8 cellular contexts compared by ENCODE assay signal in the genomic region with DNA sequence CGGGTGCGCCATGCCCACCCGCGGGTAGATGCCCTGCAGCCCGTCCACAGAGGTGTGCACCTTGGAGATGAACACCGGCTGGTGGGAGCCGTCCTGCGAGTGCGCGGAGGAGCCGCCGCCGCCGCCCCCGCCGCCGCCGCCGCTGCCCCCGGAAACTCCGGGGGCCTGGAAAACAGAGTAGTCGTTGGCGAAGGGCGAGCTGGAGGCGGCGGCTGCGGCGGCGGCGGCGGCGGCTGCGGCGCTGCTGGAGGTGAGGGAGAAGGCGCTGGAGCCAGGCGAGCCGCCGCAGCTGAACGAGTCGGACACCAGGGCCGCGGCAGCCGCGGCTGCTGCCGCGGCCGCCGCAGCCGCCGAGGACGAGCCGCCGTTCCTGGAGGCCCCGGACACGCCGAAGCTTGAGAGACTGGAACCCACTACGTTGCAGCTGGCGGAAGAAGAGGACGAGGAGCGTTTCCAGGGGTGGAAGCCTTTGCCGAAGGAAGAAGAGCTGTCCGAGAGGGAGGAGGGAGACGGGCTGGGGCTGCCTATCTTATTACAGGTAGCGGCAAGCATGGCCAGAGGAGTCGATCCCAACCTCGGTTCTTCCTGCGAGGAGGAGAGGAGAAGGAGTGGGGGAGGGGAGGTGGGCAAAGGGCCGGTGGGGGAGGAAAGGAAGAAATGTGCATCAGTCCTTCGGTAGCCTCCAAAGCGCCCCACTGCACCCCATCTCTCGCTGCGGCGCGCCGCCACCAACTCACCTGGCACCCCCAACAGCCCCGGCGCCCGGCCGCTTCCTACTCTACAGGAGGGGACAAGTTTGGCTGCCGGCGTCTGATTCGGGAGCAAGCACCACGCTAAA. TPM values are rescaled to one million over a fixed set of nuclear protein-coding genes. Genes with fewer than 3 reads are reported as not detected.
DNase-seq lines count a peak whose midpoint lies in the region; ATAC-seq and TF ChIP-seq lines count a peak whose summit lies in the region.

No MANE protein-coding gene starts in this region.

- no peaks in the 10 kb centered on the region for H3K9me3 Mint-ChIP-seq in WTC11

- no TSS peak for BruUV-seq in A673 (replicated peaks; lab: Mats Ljungman, UMichigan)

- 2% methylated on average over 45 of the region's 83 CpGs for WGBS in suprapubic skin

- H3K27me3 Mint-ChIP-seq in WTC11 (ENCODE audit: low read depth): peaks cover 39% of the 10 kb centered on the region

- TF ChIP-seq POLR2A in suprapubic skin (IDR thresholded peaks at IDR 0.05): no peak

- no peaks in the 10 kb centered on the region for H3K36me3 ChIP-seq in A673 (ENCODE audit: insufficient read depth, low read length, poor library complexity, severe bottlenecking)
- H3K36me3 ChIP-seq in suprapubic skin: no peaks in the 10 kb centered on the region

- CTCF ChIA-PET in A673 (lab: Charles Lee): interaction anchor here (0.6 to 0.9 kb wide), 3 partner anchors 24 to 1680 kb away, joined by 3 to 4 read pairs (median 3); no protein-coding TSS in a partner anchor
- CTCF ChIA-PET in WTC11 (lab: Charles Lee): interaction anchor here (1.3 to 3.0 kb wide), 7 partner anchors 8 to 469 kb away, joined by 3 to 21 read pairs (median 5); no protein-coding TSS in a partner anchor

- POLR2A ChIA-PET in A673 (lab: Charles Lee; ENCODE audit: low non-redundant PET) (no interaction called here), WTC11 (lab: Charles Lee) (interaction anchor here (0.6 to 3.1 kb wide), 6 partner anchors 9 to 986 kb away, joined by 3 to 16 read pairs (median 5); no protein-coding TSS in a partner anchor)

- H3K27ac ChIP-seq in A673 (ENCODE audit: low read depth, low read length, poor library complexity, severe bottlenecking): no peak overlapping the region
- no peak overlapping the region for H3K27ac ChIP-seq in suprapubic skin

- peak overlapping the region; percentile 21 for H3K4me3 ChIP-seq in A673 (ENCODE audit: low read depth, low read length, poor library complexity, severe bottlenecking)
- peak overlapping the region; percentile 89 for H3K4me3 ChIP-seq in iPS-11a (ENCODE audit: low read depth, low read length)
- peak overlapping the region; percentile 51 for H3K4me3 ChIP-seq in suprapubic skin

- H3K27ac Mint-ChIP-seq in WTC11: 0 out of 2 replicates have a peak overlapping the region, but pooled peaks have one; percentile 91

- no peak for TF ChIP-seq CTCF in A673 (conservative IDR thresholded peaks at IDR 0.05; ENCODE audit: low read depth, low read length)
- no peak for TF ChIP-seq CTCF in GM20000 (IDR thresholded peaks at IDR 0.05; ENCODE audit: extremely low read depth, missing control alignments)
- TF ChIP-seq CTCF in WTC11 (IDR thresholded peaks at IDR 0.05): no peak
- no peak for TF ChIP-seq CTCF in suprapubic skin (IDR thresholded peaks at IDR 0.05)

- DNase-seq in A673 (ENCODE audit: low spot score) (no peak), GM20000 (ENCODE audit: low spot score) (peak; percentile 55), WTC11 (ENCODE audit: low spot score) (peak; percentile 50), suprapubic skin (ENCODE audit: low spot score in 2 of 2) (no peak), medulla oblongata (ENCODE audit: extremely low spot score) (no peak), GDM1 (lab: John Stamatoyannopoulos, UW) (no peak)

- H3K4me3 Mint-ChIP-seq in WTC11: peak overlapping the region; percentile 90

- ATAC-seq in WTC11: peak; percentile 4; the same call in 1 of the 2 replicates
- ATAC-seq in GM18520 (IDR thresholded peaks at IDR 0.05; ENCODE audit: unreplicated experiment): no peak

- peaks cover 56% of the 10 kb centered on the region for H3K4me1 Mint-ChIP-seq in WTC11

- peaks cover 100% of the 10 kb centered on the region for H3K27me3 ChIP-seq in A673 (replicated peaks; ENCODE audit: insufficient read depth, low read depth, low read length, poor library complexity)
- H3K27me3 ChIP-seq in suprapubic skin: peaks cover 99% of the 10 kb centered on the region

- intact Hi-C loops in A673 (cut with micrococcal nuclease; ENCODE audit: unreplicated experiment): loop anchor here (10.0 kb wide), 2 partner anchors 1219 to 1299 kb away; no protein-coding TSS in a partner anchor

- H3K9me3 ChIP-seq in A673 (ENCODE audit: low read depth, low read length, poor library complexity, severe bottlenecking): no peaks in the 10 kb centered on the region
- H3K9me3 ChIP-seq in suprapubic skin: no peaks in the 10 kb centered on the region

- no peak for TF ChIP-seq EP300 in suprapubic skin (IDR thresholded peaks at IDR 0.05)

- peaks cover 5% of the 10 kb centered on the region for H3K4me1 ChIP-seq in A673 (ENCODE audit: insufficient read depth, low read length, poor library complexity, severe bottlenecking)
- peaks cover 44% of the 10 kb centered on the region for H3K4me1 ChIP-seq in suprapubic skin

- H3K36me3 Mint-ChIP-seq in WTC11: peaks cover 11% of the 10 kb centered on the region

TF ChIP-seq in WTC11, 78 proteins besides CTCF, POLR2A, EP300 and RAD21:
- TF ChIP-seq, protein P1, sequence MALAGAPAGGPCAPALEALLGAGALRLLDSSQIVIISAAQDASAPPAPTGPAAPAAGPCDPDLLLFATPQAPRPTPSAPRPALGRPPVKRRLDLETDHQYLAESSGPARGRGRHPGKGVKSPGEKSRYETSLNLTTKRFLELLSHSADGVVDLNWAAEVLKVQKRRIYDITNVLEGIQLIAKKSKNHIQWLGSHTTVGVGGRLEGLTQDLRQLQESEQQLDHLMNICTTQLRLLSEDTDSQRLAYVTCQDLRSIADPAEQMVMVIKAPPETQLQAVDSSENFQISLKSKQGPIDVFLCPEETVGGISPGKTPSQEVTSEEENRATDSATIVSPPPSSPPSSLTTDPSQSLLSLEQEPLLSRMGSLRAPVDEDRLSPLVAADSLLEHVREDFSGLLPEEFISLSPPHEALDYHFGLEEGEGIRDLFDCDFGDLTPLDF (CRISPR knock-in tag; IDR thresholded peaks at IDR 0.05): no peak
- no peak for TF ChIP-seq CREB1 (CRISPR knock-in tag; IDR thresholded peaks at IDR 0.05)
- TF ChIP-seq, protein P2, sequence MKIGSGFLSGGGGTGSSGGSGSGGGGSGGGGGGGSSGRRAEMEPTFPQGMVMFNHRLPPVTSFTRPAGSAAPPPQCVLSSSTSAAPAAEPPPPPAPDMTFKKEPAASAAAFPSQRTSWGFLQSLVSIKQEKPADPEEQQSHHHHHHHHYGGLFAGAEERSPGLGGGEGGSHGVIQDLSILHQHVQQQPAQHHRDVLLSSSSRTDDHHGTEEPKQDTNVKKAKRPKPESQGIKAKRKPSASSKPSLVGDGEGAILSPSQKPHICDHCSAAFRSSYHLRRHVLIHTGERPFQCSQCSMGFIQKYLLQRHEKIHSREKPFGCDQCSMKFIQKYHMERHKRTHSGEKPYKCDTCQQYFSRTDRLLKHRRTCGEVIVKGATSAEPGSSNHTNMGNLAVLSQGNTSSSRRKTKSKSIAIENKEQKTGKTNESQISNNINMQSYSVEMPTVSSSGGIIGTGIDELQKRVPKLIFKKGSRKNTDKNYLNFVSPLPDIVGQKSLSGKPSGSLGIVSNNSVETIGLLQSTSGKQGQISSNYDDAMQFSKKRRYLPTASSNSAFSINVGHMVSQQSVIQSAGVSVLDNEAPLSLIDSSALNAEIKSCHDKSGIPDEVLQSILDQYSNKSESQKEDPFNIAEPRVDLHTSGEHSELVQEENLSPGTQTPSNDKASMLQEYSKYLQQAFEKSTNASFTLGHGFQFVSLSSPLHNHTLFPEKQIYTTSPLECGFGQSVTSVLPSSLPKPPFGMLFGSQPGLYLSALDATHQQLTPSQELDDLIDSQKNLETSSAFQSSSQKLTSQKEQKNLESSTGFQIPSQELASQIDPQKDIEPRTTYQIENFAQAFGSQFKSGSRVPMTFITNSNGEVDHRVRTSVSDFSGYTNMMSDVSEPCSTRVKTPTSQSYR (CRISPR knock-in tag; IDR thresholded peaks at IDR 0.05): 0 out of 2 replicates have a peak, but pooled peaks have one; percentile 28
- no peak for TF ChIP-seq SMAD3 (CRISPR knock-in tag; IDR thresholded peaks at IDR 0.05; ENCODE audit: borderline replicate concordance)
- TF ChIP-seq, protein P3, sequence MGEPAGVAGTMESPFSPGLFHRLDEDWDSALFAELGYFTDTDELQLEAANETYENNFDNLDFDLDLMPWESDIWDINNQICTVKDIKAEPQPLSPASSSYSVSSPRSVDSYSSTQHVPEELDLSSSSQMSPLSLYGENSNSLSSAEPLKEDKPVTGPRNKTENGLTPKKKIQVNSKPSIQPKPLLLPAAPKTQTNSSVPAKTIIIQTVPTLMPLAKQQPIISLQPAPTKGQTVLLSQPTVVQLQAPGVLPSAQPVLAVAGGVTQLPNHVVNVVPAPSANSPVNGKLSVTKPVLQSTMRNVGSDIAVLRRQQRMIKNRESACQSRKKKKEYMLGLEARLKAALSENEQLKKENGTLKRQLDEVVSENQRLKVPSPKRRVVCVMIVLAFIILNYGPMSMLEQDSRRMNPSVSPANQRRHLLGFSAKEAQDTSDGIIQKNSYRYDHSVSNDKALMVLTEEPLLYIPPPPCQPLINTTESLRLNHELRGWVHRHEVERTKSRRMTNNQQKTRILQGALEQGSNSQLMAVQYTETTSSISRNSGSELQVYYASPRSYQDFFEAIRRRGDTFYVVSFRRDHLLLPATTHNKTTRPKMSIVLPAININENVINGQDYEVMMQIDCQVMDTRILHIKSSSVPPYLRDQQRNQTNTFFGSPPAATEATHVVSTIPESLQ (CRISPR knock-in tag; IDR thresholded peaks at IDR 0.05): no peak

RNA-seq across cellular contexts. Expression of a gene that starts 1.3 kb away (rescaled TPM):
- total RNA-seq in A673 (2021) (not detected in 2 replicates), WTC11 (2021) (44.1 to 63.6 TPM (median 45.9 TPM) in 3 replicates), suprapubic skin (10 to 100 TPM in 1 of 4 donors, 1 to 10 TPM in 1, under 1 TPM in 1, not detected in 1; 0.72 to 24.8 (median 5.5) TPM)

Comparison
In these comparisons a context has a peak if more than half of its experiments do, and no peak if none do; other contexts are left out.
1. DNase-seq: peak in GM20000 (single experiment) and WTC11 (single experiment); none in A673 (single experiment), suprapubic skin (0 of 2), medulla oblongata (single experiment) and GDM1 (single experiment).
2. H3K4me3 ChIP-seq: peak in every context shown above with its lines; median percentile 89 in iPS-11a; 51 in suprapubic skin; 21 in A673.